In the genomic region with DNA sequence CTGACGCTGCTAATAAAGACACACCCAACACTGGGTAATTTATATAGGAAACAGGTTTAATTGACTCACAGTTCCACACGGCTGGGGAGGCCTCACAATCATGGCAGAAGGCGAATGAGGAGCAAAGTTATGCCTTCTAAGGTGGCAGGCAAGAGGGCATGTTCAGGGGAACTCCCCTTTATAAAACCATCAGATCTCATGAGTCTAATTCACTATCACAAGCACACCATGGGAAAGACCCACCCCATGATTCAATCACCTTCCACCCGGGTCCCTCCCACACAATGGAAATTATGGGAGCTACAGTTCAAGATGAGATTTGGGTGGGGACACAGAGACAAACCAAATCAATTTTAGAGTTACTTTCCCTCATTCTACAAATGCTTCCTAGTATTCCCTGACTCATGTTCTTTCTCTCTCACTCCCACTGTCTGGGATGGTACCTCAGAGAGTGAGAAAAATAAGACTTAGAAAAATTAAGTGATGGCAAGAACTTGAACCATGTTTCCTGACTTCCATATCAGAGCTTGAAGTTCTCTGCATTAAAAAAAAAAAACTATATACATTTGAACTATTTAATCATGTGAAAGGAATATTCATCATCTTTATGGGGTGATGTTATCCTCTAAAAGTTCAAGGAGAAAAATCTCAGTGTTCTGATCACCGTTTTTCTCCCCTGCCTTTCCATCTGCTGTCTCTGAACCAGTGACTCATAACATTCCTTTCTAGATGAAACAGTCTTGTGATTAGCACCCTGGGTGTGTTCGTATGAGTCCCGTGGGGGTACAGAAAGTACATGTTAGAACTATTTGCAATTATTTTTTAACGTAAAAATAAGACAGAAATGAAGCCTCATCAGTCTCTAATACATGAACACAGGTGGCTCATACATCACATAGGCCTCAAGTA, we compare ENCODE assay signal across 9 cellular contexts.
DNase-seq lines count a peak whose midpoint lies in the region; ATAC-seq, FAIRE-seq and TF ChIP-seq lines count a peak whose summit lies in the region.
"Had no signal": no experiment of that assay in that cellular context is flagged by ENCODE, and none has a peak within 500 bp of the region (broad histone marks: within the 10 kb centered on the region; RNA-seq: fewer than 3 reads in every experiment).

No MANE protein-coding gene starts in this region.

- peak; percentile 13 for FAIRE-seq in GM12891 (lab: Jason Lieb, UNC)

- peak; percentile 6 for DNase-seq in GM12891 (ENCODE audit: insufficient read length, low spot score)
- peak; percentile 78 for DNase-seq in HT1080 (ENCODE audit: low read depth)
- DNase-seq in foreskin melanocyte: peak; percentile 26
- DNase-seq in islet precursor cell: no peak
- DNase-seq in NCI-H82 (lab: John Stamatoyannopoulos, UW): no peak
- DNase-seq in middle frontal gyrus (ENCODE audit: extremely low spot score, low spot score): no peak
- DNase-seq: amygdala had no signal

- peak; percentile 92 for ATAC-seq in GM21786 (IDR thresholded peaks at IDR 0.05; ENCODE audit: unreplicated experiment)
- ATAC-seq in GM19328 (IDR thresholded peaks at IDR 0.05; ENCODE audit: unreplicated experiment): no peak

- TF ChIP-seq POLR2A in GM12891 (IDR thresholded peaks at IDR 0.05; ENCODE audit: low read depth, low read length): no peak

TF ChIP-seq in GM12891, 5 proteins besides CTCF, POLR2A, EP300 and RAD21:
- TF ChIP-seq POLR2AphosphoS5 (IDR thresholded peaks at IDR 0.05; ENCODE audit: low read depth, low read length) (no peak), TAF1 (IDR thresholded peaks at IDR 0.05; ENCODE audit: low read depth, low read length) (no peak), POU2F2 (IDR thresholded peaks at IDR 0.05; ENCODE audit: low read depth, low read length) (no peak), SPI1 (IDR thresholded peaks at IDR 0.05; ENCODE audit: low read depth, low read length) (no peak), PAX5 (IDR thresholded peaks at IDR 0.05; ENCODE audit: insufficient read depth, low read length, severe bottlenecking) (no peak)

Comparison
In these comparisons a context has a peak if more than half of its experiments do, and no peak if none do; other contexts are left out.
1. DNase-seq: peak in GM12891 (single experiment), HT1080 (single experiment) and foreskin melanocyte (single experiment); none in islet precursor cell (single experiment), NCI-H82 (single experiment) and middle frontal gyrus (single experiment).